ENCODE assay signal across 22 cellular contexts in genomic region chr3:185131602-185132256, GRCh38. TPM values are rescaled to one million over a fixed set of nuclear protein-coding genes. Genes with fewer than 3 reads are reported as not detected.
"Had no signal": no experiment of that assay in that cellular context is flagged by ENCODE, and none has a peak within 500 bp of the region (broad histone marks: within the 10 kb centered on the region; RNA-seq: fewer than 3 reads in every experiment).

No MANE protein-coding gene starts in this region.

- ATAC-seq: Panc1, PC-3 had no signal

- H3K9me3 ChIP-seq: MG63, SK-N-SH had no signal

- H3K27ac ChIP-seq: RWPE1 had no signal

- H3K36me3 ChIP-seq: MG63 had no signal

- H3K4me2 ChIP-seq: SK-N-SH had no signal

- H3K9ac ChIP-seq: SK-N-SH had no signal

- DNase-seq: Karpas-422; KG1; MG63; NCI-H1092; NCI-H1417 treated with DMSO at 0.1 percent for 48 hours; NCI-H1694; NCI-H187 treated with DMSO at 0.1 percent for 48 hours; NCI-H2029 treated with DMSO at 0.1 percent for 48 hours; NCI-H2171 treated with DMSO at 0.1 percent for 48 hours; NCI-H345; NCI-H446 treated with DMSO at 0.1 percent for 48 hours; NCI-H510A treated with DMSO at 0.1 percent for 48 hours; NCI-H526; NCI-H82; NK-92 treated with Interleukin-12 subunit alpha and Interleukin-12 subunit beta, amount 100 ng/mL, for 24 hours; PC-3; SHP77; SK-N-SH; SW 1271 had no signal

- H3K4me3 ChIP-seq: MG63 had no signal

RNA-seq across cellular contexts. Expression of gene C3orf70, which starts 21.1 kb away (rescaled TPM):
- total RNA-seq: OCI-LY7, PC-3 had no signal
